11 cellular contexts compared by ENCODE assay signal in genomic region chr3:107661447-107662108, GRCh38.
DNase-seq lines count a peak whose midpoint lies in the region; ATAC-seq, FAIRE-seq and TF ChIP-seq lines count a peak whose summit lies in the region.
"Had no signal": no experiment of that assay in that cellular context is flagged by ENCODE, and none has a peak within 500 bp of the region (broad histone marks: within the 10 kb centered on the region; RNA-seq: fewer than 3 reads in every experiment).

No MANE protein-coding gene starts in this region.

- no peak overlapping the region for H3K9ac ChIP-seq in kidney (ENCODE audit: low read length in 2 of 2)

- H3K36me3 ChIP-seq in naive thymus-derived CD4-positive, alpha-beta T cell (ENCODE audit: control insufficient read depth in 2 of 3, insufficient read depth in 3 of 3, low read length in 3 of 3), result no peaks in the 10 kb centered on the region
- H3K36me3 ChIP-seq in kidney (ENCODE audit: control insufficient read depth in 1 of 2, insufficient read depth in 2 of 2, low read length in 2 of 2), result no peaks in the 10 kb centered on the region
- H3K36me3 ChIP-seq: cardiac muscle cell had no signal

- TF ChIP-seq CTCF in foreskin keratinocyte (conservative IDR thresholded peaks at IDR 0.05), result no peak
- TF ChIP-seq CTCF in kidney (IDR thresholded peaks at IDR 0.05; ENCODE audit: borderline replicate concordance, extremely low read depth, insufficient read depth), result no peak

- intact Hi-C loops in naive thymus-derived CD4-positive, alpha-beta T cell (cut with micrococcal nuclease), result loop anchor here (2.0 to 5.0 kb wide), 3 partner anchors 15 to 424 kb away; no protein-coding TSS in a partner anchor
- intact Hi-C loops in kidney (cut with DNase I), result no loop called here

- H3K4me1 Mint-ChIP-seq in naive thymus-derived CD4-positive, alpha-beta T cell, result peaks cover 15 to 54% (median 38%) of the 10 kb centered on the region in 7 donors

- no peaks in the 10 kb centered on the region for H3K9me3 ChIP-seq in naive thymus-derived CD4-positive, alpha-beta T cell (ENCODE audit: control insufficient read depth in 2 of 3, low read length in 3 of 3)
- H3K9me3 ChIP-seq in kidney (ENCODE audit: control insufficient read depth in 1 of 2, low read length in 2 of 2), result no peaks in the 10 kb centered on the region

- peak overlapping the region in 3 of 10 donors; percentile 14 to 51 (median 30) for H3K4me3 Mint-ChIP-seq in naive thymus-derived CD4-positive, alpha-beta T cell
- H3K4me3 Mint-ChIP-seq: natural killer cell had no signal

- no peak for FAIRE-seq in kidney (lab: Jason Lieb, UNC)

- POLR2A ChIA-PET in naive thymus-derived CD4-positive, alpha-beta T cell (lab: Charles Lee), result no interaction called here

- no peaks in the 10 kb centered on the region for H3K27me3 Mint-ChIP-seq in naive thymus-derived CD4-positive, alpha-beta T cell

- CTCF ChIA-PET in naive thymus-derived CD4-positive, alpha-beta T cell (lab: Charles Lee), result interaction anchor here (1.1 to 7.6 kb wide), 7 partner anchors 10 to 80 kb away, joined by 3 to 44 read pairs (median 4); no protein-coding TSS in a partner anchor

- no peaks in the 10 kb centered on the region for H3K9me3 Mint-ChIP-seq in naive thymus-derived CD4-positive, alpha-beta T cell
- H3K9me3 Mint-ChIP-seq: natural killer cell had no signal

- no peaks in the 10 kb centered on the region for H3K27me3 ChIP-seq in naive thymus-derived CD4-positive, alpha-beta T cell (ENCODE audit: control insufficient read depth in 2 of 2, insufficient read depth in 2 of 2, low read length in 2 of 2)
- H3K27me3 ChIP-seq in foreskin keratinocyte, result no peaks in the 10 kb centered on the region
- H3K27me3 ChIP-seq: cardiac muscle cell had no signal

- H3K27ac ChIP-seq in naive thymus-derived CD4-positive, alpha-beta T cell (ENCODE audit: low read depth, low read length), result no peak overlapping the region
- no peak overlapping the region for H3K27ac ChIP-seq in foreskin keratinocyte
- no peak overlapping the region for H3K27ac ChIP-seq in kidney (ENCODE audit: low read depth in 2 of 2, low read length in 2 of 2)
- H3K27ac ChIP-seq: cardiac muscle cell, SK-N-MC had no signal

- H3K27ac Mint-ChIP-seq in naive thymus-derived CD4-positive, alpha-beta T cell, result peak overlapping the region in 5 of 9 donors; percentile 7 to 78 (median 33)
- H3K27ac Mint-ChIP-seq: natural killer cell had no signal

- peaks cover 0 to 13% of the 10 kb centered on the region in 2 donors for H3K4me1 ChIP-seq in naive thymus-derived CD4-positive, alpha-beta T cell (ENCODE audit: control insufficient read depth in 2 of 2, insufficient read depth in 2 of 2, low read length in 2 of 2)
- H3K4me1 ChIP-seq in foreskin keratinocyte (peaks cover 5% of the 10 kb centered on the region), kidney (ENCODE audit: control insufficient read depth in 1 of 2, insufficient read depth in 1 of 2, low read depth in 1 of 2, low read length in 2 of 2) (peaks cover 0 to 6% of the 10 kb centered on the region in 2 donors)

- peaks cover 0 to 18% (median 0%) of the 10 kb centered on the region in 5 donors for H3K36me3 Mint-ChIP-seq in naive thymus-derived CD4-positive, alpha-beta T cell
- H3K36me3 Mint-ChIP-seq: natural killer cell had no signal

- DNase-seq in EL (peak; percentile 25), amniotic epithelial cell (ENCODE audit: low read depth) (peak; percentile 72), foreskin keratinocyte (no peak), kidney (no peak), NCI-H526 (lab: John Stamatoyannopoulos, UW) (no peak)
- no peak for DNase-seq in naive thymus-derived CD4-positive, alpha-beta T cell
- no peak for DNase-seq in activated CD4-positive, alpha-beta T cell treated with anti-CD3 and anti-CD28 coated beads for 48 hours
- DNase-seq: natural killer cell had no signal

- ATAC-seq in HG02938 (IDR thresholded peaks at IDR 0.05; ENCODE audit: unreplicated experiment) (peak; percentile 45), foreskin keratinocyte (no peak)
- ATAC-seq in naive thymus-derived CD4-positive, alpha-beta T cell, result peak; percentile 31

- H3K4me3 ChIP-seq in naive thymus-derived CD4-positive, alpha-beta T cell (ENCODE audit: low read length), result no peak overlapping the region
- no peak overlapping the region for H3K4me3 ChIP-seq in kidney (ENCODE audit: low read length in 2 of 2)
- H3K4me3 ChIP-seq: cardiac muscle cell, SK-N-MC had no signal

Comparison
In these comparisons a context has a peak if more than half of its experiments do, and no peak if none do; other contexts are left out.
1. DNase-seq: peak in EL (single experiment) and amniotic epithelial cell (single experiment); none in naive thymus-derived CD4-positive, alpha-beta T cell (0 of 9), foreskin keratinocyte (0 of 2), kidney (single experiment), NCI-H526 (0 of 2) and activated CD4-positive, alpha-beta T cell treated with anti-CD3 and anti-CD28 coated beads for 48 hours (single experiment).